28 cellular contexts compared by ENCODE assay signal in the genomic region with DNA sequence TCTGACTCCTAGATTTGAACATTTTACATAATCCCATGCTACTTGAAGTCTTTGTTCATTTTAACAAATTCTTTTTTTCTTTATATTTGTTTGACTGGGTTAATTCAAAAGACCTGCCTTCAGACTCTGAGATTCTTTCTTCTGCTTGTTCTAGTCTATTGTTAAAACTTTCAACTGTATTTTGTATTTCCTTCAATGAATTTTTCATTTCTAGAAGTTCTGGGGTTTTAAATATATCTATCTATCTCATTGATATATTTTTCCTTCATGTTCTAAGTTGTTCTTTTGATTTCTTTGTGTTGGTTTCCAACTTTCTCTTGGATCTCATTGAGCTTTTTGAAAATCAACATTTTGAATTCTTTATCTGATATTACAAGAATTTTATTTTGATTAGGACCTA.
"Had no signal": no experiment of that assay in that cellular context is flagged by ENCODE, and none has a peak within 500 bp of the region (broad histone marks: within the 10 kb centered on the region; RNA-seq: fewer than 3 reads in every experiment).

No MANE protein-coding gene starts in this region.

- H3K9ac ChIP-seq: neural progenitor cell, parathyroid adenoma had no signal

- H3K4me3 ChIP-seq: neural progenitor cell, ovary, psoas muscle, skin epidermis, smooth muscle cell, spleen, suprapubic skin, testis, tibial artery, transverse colon, upper lobe of right lung, uterus had no signal

- H3K9me3 ChIP-seq: ovary, suprapubic skin, testis, upper lobe of right lung, uterus had no signal

- H3K79me2 ChIP-seq: parathyroid adenoma had no signal

- DNase-seq: naive thymus-derived CD4-positive, alpha-beta T cell; natural killer cell; occipital lobe; ovary; psoas muscle; right cardiac atrium; spleen; stimulated activated CD4-positive, alpha-beta T cell treated with anti-CD3 and anti-CD28 coated beads, Interleukin-12 subunit alpha, Interleukin-12 subunit beta, amount 100 ng/mL, for 4 hours; stimulated activated CD4-positive, alpha-beta T cell treated with anti-CD3 and anti-CD28 coated beads, Interleukin-1b, Interleukin-23, amount 100 ng/mL, for 48 hours; stimulated activated CD4-positive, alpha-beta T cell treated with anti-CD3 and anti-CD28 coated beads, Interleukin-4, amount 100 ng/mL, for 1 hour; stimulated activated CD4-positive, alpha-beta T cell treated with anti-CD3 and anti-CD28 coated beads, Interleukin-4, amount 100 ng/mL, for 4 hours; stimulated activated CD8-positive, alpha-beta memory T cell treated with anti-CD3 and anti-CD28 coated beads, Interleukin-4, amount 100 ng/mL, for 48 hours; stimulated activated naive CD4-positive, alpha-beta T cell; stimulated activated naive CD8-positive, alpha-beta T cell treated with anti-CD3 and anti-CD28 coated beads, Interleukin-15, amount 100 ng/mL, for 72 hours; stimulated activated naive CD8-positive, alpha-beta T cell treated with anti-CD3 and anti-CD28 coated beads, Interleukin-15, Interleukin-2, amounts not matched to agents 100 U/mL and 50 U/mL, for 24 hours; substantia nigra; testis; tibial artery; transverse colon; upper lobe of right lung; uterus had no signal

- ATAC-seq: naive thymus-derived CD4-positive, alpha-beta T cell; natural killer cell; psoas muscle; right cardiac atrium; sciatic nerve; stimulated activated memory B cell treated with anti-CD40 and anti-IgM and Interleukin-4, amounts not matched to agents 10 μg/mL and 1 μg/mL and 100 μg/mL, for 72 hours; stimulated activated naive CD8-positive, alpha-beta T cell treated with anti-CD3 and anti-CD28 coated beads, Interleukin-15, amount 100 ng/mL, for 72 hours; stimulated activated naive CD8-positive, alpha-beta T cell treated with anti-CD3 and anti-CD28 coated beads, Interleukin-15, Interleukin-2, amounts not matched to agents 100 U/mL and 50 U/mL, for 24 hours; upper lobe of right lung had no signal

- H3K4me2 ChIP-seq: neural progenitor cell, smooth muscle cell had no signal

- H2AFZ ChIP-seq: neural progenitor cell, parathyroid adenoma had no signal

- H3K27ac ChIP-seq: neural progenitor cell, ovary, parathyroid adenoma, psoas muscle, skin epidermis, spleen, suprapubic skin, testis, tibial artery, transverse colon, upper lobe of right lung, uterus had no signal

- H3K36me3 ChIP-seq: neural progenitor cell, ovary, spleen, suprapubic skin, tibial artery, transverse colon, upper lobe of right lung, uterus had no signal

- H3K27me3 ChIP-seq: neural progenitor cell, ovary, spleen, suprapubic skin, testis, tibial artery, transverse colon, upper lobe of right lung, uterus had no signal

- H3K4me1 ChIP-seq: neural progenitor cell, parathyroid adenoma, psoas muscle, spleen, suprapubic skin, testis, transverse colon, upper lobe of right lung, uterus had no signal
